8 cellular contexts compared by ENCODE assay signal in the genomic region with DNA sequence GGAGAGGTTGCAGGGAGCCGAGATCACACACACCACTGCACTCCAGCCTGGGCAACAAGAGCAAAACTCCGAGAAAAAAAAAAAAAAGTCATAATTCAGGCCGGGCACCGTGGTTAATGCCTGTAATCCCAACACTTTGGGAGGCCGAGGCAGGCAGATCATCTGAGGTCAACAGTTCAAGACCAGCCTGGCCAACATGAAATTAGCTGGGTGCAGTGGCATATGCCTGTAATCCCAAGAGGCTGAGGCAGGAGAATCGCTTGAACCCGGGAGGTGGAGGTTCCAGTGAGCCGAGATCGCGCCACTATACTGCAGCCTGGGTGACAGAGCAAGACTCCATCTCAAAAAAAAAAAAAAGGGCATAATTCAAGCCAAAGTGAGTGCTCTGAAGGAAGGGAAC. TPM values are rescaled to one million over a fixed set of nuclear protein-coding genes. Genes with fewer than 3 reads are reported as not detected.
DNase-seq lines count a peak whose midpoint lies in the region; ATAC-seq and TF ChIP-seq lines count a peak whose summit lies in the region.
"Not testable (repeated sequence)": the region's sequence is repeated elsewhere in the genome, so short reads cannot be mapped to it uniquely, and the experiment has no call there.

No MANE protein-coding gene starts in this region.

- H3K36me3 Mint-ChIP-seq in activated CD4-positive, alpha-beta T cell treated with anti-CD3 and anti-CD28 coated beads, Interleukin-2, amount 10 ng/mL, durations not matched to agents 24 days and 14 days (ENCODE audit: low read depth) = peaks cover 54% of the 10 kb centered on the region
- peaks cover 24% of the 10 kb centered on the region for H3K36me3 Mint-ChIP-seq in activated naive CD8-positive, alpha-beta T cell treated with anti-CD3 and anti-CD28 coated beads, Interleukin-2, amount 10 ng/mL, durations not matched to agents 7 days and 5 days
- H3K36me3 Mint-ChIP-seq in naive B cell = not testable (repeated sequence)

- not testable (repeated sequence) for H4K20me1 ChIP-seq in GM23248 (ENCODE audit: insufficient read depth); OCI-LY1 (ENCODE audit: insufficient read depth, low read length)

- H3K4me2 ChIP-seq in GM23248 (ENCODE audit: unreplicated experiment) (peak overlapping the region; percentile 98), OCI-LY1 (ENCODE audit: low read length) (peak overlapping the region; percentile 63)

- H3K9ac ChIP-seq in GM23248 (peak overlapping the region; percentile 96), OCI-LY1 (ENCODE audit: low read length) (peak overlapping the region; percentile 96; the same call in 1 of the 2 replicates)

- peak overlapping the region; percentile 86 for H3K4me3 ChIP-seq in BE2C (ENCODE audit: low read depth, low read length)
- H3K4me3 ChIP-seq in GM23248 = peak overlapping the region; percentile 87
- peak overlapping the region; percentile 83 for H3K4me3 ChIP-seq in OCI-LY1 (ENCODE audit: low read depth, low read length, poor library complexity, severe bottlenecking)
- H3K4me3 ChIP-seq in spleen = peak overlapping the region in 5 of 8 donors; percentile 61 to 81 (median 73)

- H2AFZ ChIP-seq in GM23248; OCI-LY1 (ENCODE audit: low read length): not testable (repeated sequence)

- not testable (repeated sequence) for H3K9me3 Mint-ChIP-seq in activated CD4-positive, alpha-beta T cell treated with anti-CD3 and anti-CD28 coated beads, Interleukin-2, amount 10 ng/mL, durations not matched to agents 24 days and 14 days; activated naive CD8-positive, alpha-beta T cell treated with anti-CD3 and anti-CD28 coated beads, Interleukin-2, amount 10 ng/mL, durations not matched to agents 7 days and 5 days; naive B cell

- in situ Hi-C loops in GM23248 (cut with MboI) = loop anchor here (10.0 kb wide), 2 partner anchors 105 to 135 kb away; no protein-coding TSS in a partner anchor

- not testable (repeated sequence) for DNase-seq in BE2C; GM23248; activated CD4-positive, alpha-beta T cell treated with anti-CD3 and anti-CD28 coated beads, Interleukin-2, amount 10 ng/mL, durations not matched to agents 24 days and 14 days; activated naive CD8-positive, alpha-beta T cell treated with anti-CD3 and anti-CD28 coated beads, Interleukin-2, amount 10 ng/mL, durations not matched to agents 7 days and 5 days; epithelial cell of prostate (ENCODE audit: low read depth, low spot score); naive B cell; spleen

- not testable (repeated sequence) for H3F3A ChIP-seq in GM23248 (ENCODE audit: insufficient read depth); OCI-LY1 (ENCODE audit: insufficient read depth, low read length)

- intact Hi-C loops in activated CD4-positive, alpha-beta T cell treated with anti-CD3 and anti-CD28 coated beads, Interleukin-2, amount 10 ng/mL, durations not matched to agents 24 days and 14 days (cut with micrococcal nuclease) = loop anchor here (2.0 to 5.0 kb wide), 2 partner anchors 37 to 99 kb away; no protein-coding TSS in a partner anchor
- intact Hi-C loops in spleen (cut with DNase I; ENCODE audit: low total_unique reads) = not testable (repeated sequence)

- H3K27me3 Mint-ChIP-seq in activated CD4-positive, alpha-beta T cell treated with anti-CD3 and anti-CD28 coated beads, Interleukin-2, amount 10 ng/mL, durations not matched to agents 24 days and 14 days; activated naive CD8-positive, alpha-beta T cell treated with anti-CD3 and anti-CD28 coated beads, Interleukin-2, amount 10 ng/mL, durations not matched to agents 7 days and 5 days: not testable (repeated sequence)
- peaks cover 0 to 11% (median 0%) of the 10 kb centered on the region in 3 donors for H3K27me3 Mint-ChIP-seq in naive B cell

- not testable (repeated sequence) for H3K4me1 ChIP-seq in BE2C; GM23248 (ENCODE audit: insufficient read depth)
- peaks cover 52% of the 10 kb centered on the region for H3K4me1 ChIP-seq in OCI-LY1 (ENCODE audit: insufficient read depth, low read length, severe bottlenecking)
- H3K4me1 ChIP-seq in spleen = peaks cover 33 to 80% (median 54%) of the 10 kb centered on the region in 6 donors

- H3K36me3 ChIP-seq in BE2C (peaks cover 41% of the 10 kb centered on the region), GM23248 (ENCODE audit: low read depth) (peaks cover 15% of the 10 kb centered on the region; the same call in 1 of the 2 replicates), OCI-LY1 (ENCODE audit: insufficient read depth, low read length) (peaks cover 61% of the 10 kb centered on the region), spleen (peaks cover 0 to 55% (median 45%) of the 10 kb centered on the region in 6 donors)

- H3K79me2 ChIP-seq in GM23248 (ENCODE audit: insufficient read depth) = peaks cover 35% of the 10 kb centered on the region
- H3K79me2 ChIP-seq in OCI-LY1 (ENCODE audit: insufficient read depth, low read length) = peaks cover 19% of the 10 kb centered on the region

- WGBS in GM23248 (ENCODE audit: low coverage in 1 of 2, low lambda C conversion rate in 2 of 2, missing lambda C conversion rate in 2 of 2), 2 experiments = 85 to 87% methylated on average over 10 of the region's 10 CpGs
- WGBS in spleen, 5 donors = 90 to 92% (median 91%) methylated on average over 10 of the region's 10 CpGs

- TF ChIP-seq POLR2A in spleen (IDR thresholded peaks at IDR 0.05) = not testable (repeated sequence)

- ATAC-seq in activated naive CD8-positive, alpha-beta T cell treated with anti-CD3 and anti-CD28 coated beads, Interleukin-2, amount 10 ng/mL, durations not matched to agents 7 days and 5 days (ENCODE audit: low read depth); naive B cell (ENCODE audit: low read depth in 2 of 2): not testable (repeated sequence)

- not testable (repeated sequence) for H3K27ac ChIP-seq in GM23248
- peak overlapping the region; percentile 75 for H3K27ac ChIP-seq in OCI-LY1 (ENCODE audit: low read depth, low read length, poor library complexity, severe bottlenecking)
- H3K27ac ChIP-seq in epithelial cell of prostate = peak overlapping the region; percentile 67
- peak overlapping the region in 4 of 8 donors; percentile 91 to 95 (median 92) for H3K27ac ChIP-seq in spleen

- not testable (repeated sequence) for H3K27me3 ChIP-seq in BE2C; GM23248 (replicated peaks; ENCODE audit: insufficient read depth); OCI-LY1 (ENCODE audit: insufficient read depth, low read length)
- peaks cover 0 to 13% (median 0%) of the 10 kb centered on the region in 7 donors for H3K27me3 ChIP-seq in spleen (replicated peaks in 1 of 7)

- H3K27ac Mint-ChIP-seq in activated CD4-positive, alpha-beta T cell treated with anti-CD3 and anti-CD28 coated beads, Interleukin-2, amount 10 ng/mL, durations not matched to agents 24 days and 14 days = peak overlapping the region; percentile 97
- peak overlapping the region; percentile 93 for H3K27ac Mint-ChIP-seq in activated naive CD8-positive, alpha-beta T cell treated with anti-CD3 and anti-CD28 coated beads, Interleukin-2, amount 10 ng/mL, durations not matched to agents 7 days and 5 days
- H3K27ac Mint-ChIP-seq in naive B cell = peak overlapping the region; percentile 77 to 100 (median 98)

- peak overlapping the region; percentile 93 for H3K4me3 Mint-ChIP-seq in activated CD4-positive, alpha-beta T cell treated with anti-CD3 and anti-CD28 coated beads, Interleukin-2, amount 10 ng/mL, durations not matched to agents 24 days and 14 days
- H3K4me3 Mint-ChIP-seq in activated naive CD8-positive, alpha-beta T cell treated with anti-CD3 and anti-CD28 coated beads, Interleukin-2, amount 10 ng/mL, durations not matched to agents 7 days and 5 days = peak overlapping the region; percentile 83
- peak overlapping the region; percentile 76 to 100 (median 97) for H3K4me3 Mint-ChIP-seq in naive B cell

- TF ChIP-seq CTCF in BE2C (IDR thresholded peaks at IDR 0.05; ENCODE audit: low read depth, low read length); OCI-LY1 (IDR thresholded peaks at IDR 0.05; ENCODE audit: low read length); spleen (IDR thresholded peaks at IDR 0.05 in 8 of 11, conservative IDR thresholded peaks at IDR 0.05 in 3 of 11): not testable (repeated sequence)

- H3K4me1 Mint-ChIP-seq in activated CD4-positive, alpha-beta T cell treated with anti-CD3 and anti-CD28 coated beads, Interleukin-2, amount 10 ng/mL, durations not matched to agents 24 days and 14 days = peaks cover 46% of the 10 kb centered on the region
- peaks cover 40% of the 10 kb centered on the region for H3K4me1 Mint-ChIP-seq in activated naive CD8-positive, alpha-beta T cell treated with anti-CD3 and anti-CD28 coated beads, Interleukin-2, amount 10 ng/mL, durations not matched to agents 7 days and 5 days
- H3K4me1 Mint-ChIP-seq in naive B cell = peaks cover 30 to 62% (median 47%) of the 10 kb centered on the region in 3 donors

- POLR2A ChIA-PET in activated naive CD8-positive, alpha-beta T cell treated with anti-CD3 and anti-CD28 coated beads, Interleukin-2, amount 10 ng/mL, durations not matched to agents 7 days and 5 days (lab: Charles Lee) = not testable (repeated sequence)

- not testable (repeated sequence) for H3K9me3 ChIP-seq in BE2C; GM23248 (ENCODE audit: low read depth); OCI-LY1 (ENCODE audit: low read length); spleen

- not testable (repeated sequence) for H3K9me2 ChIP-seq in GM23248 (ENCODE audit: insufficient read depth); OCI-LY1 (ENCODE audit: low read depth, low read length)

RNA-seq across cellular contexts. Expression of a gene that starts 50.8 kb away (rescaled TPM):
- polyA plus RNA-seq in BE2C (2012; ENCODE audit: insufficient read depth, insufficient read length, low read depth) = 36.1 TPM
- total RNA-seq in GM23248 (2014; rRNA removed; shearing (Covaris generic)) = 24.4 and 27.4 TPM in 2 replicates
- polyA plus RNA-seq in GM23248 (2016; fragmentation: Nextera tagmentation; extraction: Ambion mirVana) (26.8 and 29.9 TPM in 2 replicates), naive B cell (ENCODE audit: low read depth in 6 of 6) (10 to 100 TPM; 14.4 to 21.6 (median 17.4) TPM), spleen (10 to 100 TPM; 14.5 to 37.6 (median 18.0) TPM)
- total RNA-seq in activated CD4-positive, alpha-beta T cell treated with anti-CD3 and anti-CD28 coated beads, Interleukin-2, amount 10 ng/mL, durations not matched to agents 24 days and 14 days = 71.4 and 73.1 TPM in 2 replicates
- total RNA-seq in activated naive CD8-positive, alpha-beta T cell treated with anti-CD3 and anti-CD28 coated beads, Interleukin-2, amount 10 ng/mL, durations not matched to agents 7 days and 5 days = 10 to 100 TPM; 74.6 to 77.5 TPM
- total RNA-seq in spleen = 100 to 1,000 TPM; 152 to 202 (median 182) TPM
